In genomic region chr6:147905721-147906120, GRCh38 we compare ENCODE assay signal across 15 cellular contexts.
"Had no signal": no experiment of that assay in that cellular context is flagged by ENCODE, and none has a peak within 500 bp of the region (broad histone marks: within the 10 kb centered on the region; RNA-seq: fewer than 3 reads in every experiment).

No MANE protein-coding gene starts in this region.

- H3K27me3 Mint-ChIP-seq: activated CD4-positive, alpha-beta memory T cell treated with anti-CD3 and anti-CD28 coated beads, Interleukin-2, amount 10 ng/mL, durations not matched to agents 7 days and 5 days; brain; central memory CD8-positive, alpha-beta T cell; stimulated activated memory B cell treated with anti-CD40 and anti-IgM and Interleukin-4, amounts not matched to agents 10 μg/mL and 1 μg/mL and 100 μg/mL, for 72 hours; T-helper 17 cell had no signal

- H3K27ac Mint-ChIP-seq: activated CD4-positive, alpha-beta memory T cell treated with anti-CD3 and anti-CD28 coated beads, Interleukin-2, amount 10 ng/mL, durations not matched to agents 7 days and 5 days; activated naive CD4-positive, alpha-beta T cell treated with anti-CD3 and anti-CD28 coated beads, Interleukin-2, amount 50 U/mL, for 72 hours; stimulated activated memory B cell treated with anti-CD40 and anti-IgM and Interleukin-4, amounts not matched to agents 10 μg/mL and 1 μg/mL and 100 μg/mL, for 72 hours; T-helper 17 cell had no signal

- H3K27ac ChIP-seq: foreskin keratinocyte, right lobe of liver had no signal

- H3K9me3 Mint-ChIP-seq: activated CD4-positive, alpha-beta memory T cell treated with anti-CD3 and anti-CD28 coated beads, Interleukin-2, amount 10 ng/mL, durations not matched to agents 7 days and 5 days; brain; nephron; stimulated activated memory B cell treated with anti-CD40 and anti-IgM and Interleukin-4, amounts not matched to agents 10 μg/mL and 1 μg/mL and 100 μg/mL, for 72 hours had no signal

- DNase-seq: activated CD4-positive, alpha-beta memory T cell treated with anti-CD3 and anti-CD28 coated beads, Interleukin-2, amount 10 ng/mL, durations not matched to agents 7 days and 5 days; activated CD4-positive, alpha-beta T cell treated with anti-CD3 and anti-CD28 coated beads for 4 hours; activated effector memory CD4-positive, alpha-beta T cell treated with anti-CD3 and anti-CD28 coated beads, Interleukin-2, amount 50 U/mL, for 16 hours; activated T-cell treated with anti-CD3 and anti-CD28 coated beads, Interleukin-2, amount 50 U/mL, for 48 hours; amygdala; cortex of kidney; effector CD4-positive, alpha-beta T cell; right lobe of liver; T-helper 17 cell had no signal

- H3K4me1 ChIP-seq: foreskin keratinocyte, right lobe of liver had no signal

- H3K36me3 ChIP-seq: right lobe of liver had no signal

- ATAC-seq: activated naive CD4-positive, alpha-beta T cell treated with anti-CD3 and anti-CD28 coated beads, Interleukin-2, amount 50 U/mL, for 72 hours; right lobe of liver; stimulated activated memory B cell treated with anti-CD40 and anti-IgM and Interleukin-4, amounts not matched to agents 10 μg/mL and 1 μg/mL and 100 μg/mL, for 72 hours; T-helper 17 cell had no signal

- H3K9me3 ChIP-seq: right lobe of liver had no signal

- H3K36me3 Mint-ChIP-seq: activated naive CD4-positive, alpha-beta T cell treated with anti-CD3 and anti-CD28 coated beads, Interleukin-2, amount 50 U/mL, for 72 hours; brain; stimulated activated memory B cell treated with anti-CD40 and anti-IgM and Interleukin-4, amounts not matched to agents 10 μg/mL and 1 μg/mL and 100 μg/mL, for 72 hours had no signal

- H3K27me3 ChIP-seq: foreskin keratinocyte, right lobe of liver had no signal

- H3K4me1 Mint-ChIP-seq: activated CD4-positive, alpha-beta memory T cell treated with anti-CD3 and anti-CD28 coated beads, Interleukin-2, amount 10 ng/mL, durations not matched to agents 7 days and 5 days; central memory CD8-positive, alpha-beta T cell; stimulated activated memory B cell treated with anti-CD40 and anti-IgM and Interleukin-4, amounts not matched to agents 10 μg/mL and 1 μg/mL and 100 μg/mL, for 72 hours; T-helper 17 cell had no signal

- H3K4me3 Mint-ChIP-seq: activated CD4-positive, alpha-beta memory T cell treated with anti-CD3 and anti-CD28 coated beads, Interleukin-2, amount 10 ng/mL, durations not matched to agents 7 days and 5 days; brain; central memory CD8-positive, alpha-beta T cell; nephron; stimulated activated memory B cell treated with anti-CD40 and anti-IgM and Interleukin-4, amounts not matched to agents 10 μg/mL and 1 μg/mL and 100 μg/mL, for 72 hours; T-helper 17 cell had no signal

- H3K4me3 ChIP-seq: right lobe of liver had no signal
